ENCODE assay signal across 1 cellular context in the genomic region with DNA sequence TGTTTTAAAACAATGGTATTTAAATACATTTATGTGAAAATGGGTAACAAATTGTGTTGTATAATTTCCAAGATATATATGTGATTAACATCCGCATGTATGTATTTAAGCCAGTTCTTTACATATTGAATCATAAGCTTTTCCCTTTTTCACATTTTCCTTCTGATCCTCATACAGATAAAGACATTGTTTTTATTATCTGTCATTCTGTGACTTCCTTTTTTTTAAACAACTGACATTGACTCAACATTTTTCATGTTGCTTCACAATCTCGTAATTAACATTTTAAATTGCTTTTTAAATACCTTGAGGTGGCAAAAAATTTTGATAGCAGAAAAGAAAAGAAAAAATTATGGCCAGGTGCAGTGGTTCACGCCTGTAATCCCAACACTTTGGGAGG.
TF ChIP-seq lines count a peak whose summit lies in the region.

No MANE protein-coding gene starts in this region.

TF ChIP-seq in H1, 55 proteins besides CTCF, POLR2A, EP300 and RAD21:
- TF ChIP-seq BACH1 (IDR thresholded peaks at IDR 0.05; ENCODE audit: low read length) (no peak), CHD2 (IDR thresholded peaks at IDR 0.05; ENCODE audit: low read length) (no peak), SAP30 (IDR thresholded peaks at IDR 0.05; ENCODE audit: insufficient read depth, insufficient replicate concordance, low read length) (no peak), MAX (IDR thresholded peaks at IDR 0.05) (no peak), SP1 (IDR thresholded peaks at IDR 0.05; ENCODE audit: low read depth, low read length) (no peak), TAF1 (IDR thresholded peaks at IDR 0.05; ENCODE audit: low read depth, low read length) (no peak), ATF2 (IDR thresholded peaks at IDR 0.05; ENCODE audit: low read length) (no peak), CHD1 (IDR thresholded peaks at IDR 0.05; ENCODE audit: low read depth, low read length) (no peak), CREB1 (IDR thresholded peaks at IDR 0.05) (no peak), CBX5 (IDR thresholded peaks at IDR 0.05; ENCODE audit: low read depth, low read length) (no peak), BCL11A (IDR thresholded peaks at IDR 0.05; ENCODE audit: low read depth in 2 of 2, low read length in 2 of 2) (no peak), KDM5A (IDR thresholded peaks at IDR 0.05; ENCODE audit: low read length) (no peak), TAF7 (optimal IDR thresholded peaks at IDR 0.05; ENCODE audit: borderline replicate concordance, low read depth, low read length) (no peak), CEBPB (IDR thresholded peaks at IDR 0.05; ENCODE audit: low read depth, low read length) (no peak), TEAD4 (IDR thresholded peaks at IDR 0.05; ENCODE audit: low read depth, low read length) (no peak), GTF2F1 (IDR thresholded peaks at IDR 0.05; ENCODE audit: borderline replicate concordance, low read depth, low read length) (no peak), FOSL1 (IDR thresholded peaks at IDR 0.05; ENCODE audit: insufficient read depth, low read depth, low read length) (no peak), RBBP5 (IDR thresholded peaks at IDR 0.05; ENCODE audit: borderline replicate concordance, low read depth, low read length) (no peak)
- TF ChIP-seq, protein P1, sequence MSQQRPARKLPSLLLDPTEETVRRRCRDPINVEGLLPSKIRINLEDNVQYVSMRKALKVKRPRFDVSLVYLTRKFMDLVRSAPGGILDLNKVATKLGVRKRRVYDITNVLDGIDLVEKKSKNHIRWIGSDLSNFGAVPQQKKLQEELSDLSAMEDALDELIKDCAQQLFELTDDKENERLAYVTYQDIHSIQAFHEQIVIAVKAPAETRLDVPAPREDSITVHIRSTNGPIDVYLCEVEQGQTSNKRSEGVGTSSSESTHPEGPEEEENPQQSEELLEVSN (IDR thresholded peaks at IDR 0.05): no peak
